Comparison of ENCODE assay signal across 8 cellular contexts in the genomic region with DNA sequence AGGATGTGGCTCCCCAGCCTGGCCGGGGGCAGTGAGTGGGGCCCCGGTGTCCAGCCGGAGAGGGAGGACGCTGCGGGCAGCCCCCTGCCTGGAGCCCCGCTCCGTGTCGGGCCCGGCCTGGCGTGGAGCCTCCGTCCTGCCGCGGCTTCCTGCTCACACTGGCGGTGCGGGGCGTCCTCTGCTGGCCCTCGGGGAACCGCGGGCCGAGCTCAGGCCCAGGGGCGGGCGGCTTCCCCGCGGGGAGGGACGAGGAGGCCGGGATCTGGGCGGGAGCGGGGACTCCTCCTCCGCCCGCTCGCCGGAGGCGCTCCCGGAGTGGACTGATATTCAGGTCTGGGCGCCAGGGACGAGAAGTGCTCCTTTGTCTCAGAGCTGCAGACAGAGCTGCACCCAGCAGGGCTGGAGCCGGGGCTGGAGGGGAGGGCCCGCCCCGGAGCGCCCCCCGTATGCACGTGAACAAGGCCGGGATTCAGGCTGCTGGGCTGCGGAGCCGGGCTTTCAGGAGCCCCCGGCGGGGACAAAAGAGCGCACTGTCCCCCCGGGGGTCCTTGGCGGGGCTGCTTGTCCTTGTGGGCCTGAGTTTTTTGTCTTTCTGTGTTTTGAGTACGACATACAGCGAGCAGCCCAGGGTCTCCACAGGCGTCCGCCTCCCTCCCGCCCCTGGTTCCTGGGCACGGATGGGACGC. TPM values are rescaled to one million over a fixed set of nuclear protein-coding genes. Genes with fewer than 3 reads are reported as not detected.
DNase-seq lines count a peak whose midpoint lies in the region; TF ChIP-seq lines count a peak whose summit lies in the region.

No MANE protein-coding gene starts in this region.

- H3F3A ChIP-seq in smooth muscle cell (ENCODE audit: low read depth), result no peaks in the 10 kb centered on the region

- WGBS in smooth muscle cell (ENCODE audit: low lambda C conversion rate), result 2% methylated on average over 54 of the region's 57 CpGs

- no peaks in the 10 kb centered on the region for H4K20me1 ChIP-seq in smooth muscle cell (ENCODE audit: low read depth)

- no peaks in the 10 kb centered on the region for H3K9me3 Mint-ChIP-seq in IgD-negative memory B cell

- H3K9me3 ChIP-seq in smooth muscle cell (replicated peaks; ENCODE audit: low read depth), result no peaks in the 10 kb centered on the region

- no peaks in the 10 kb centered on the region for H3K36me3 ChIP-seq in smooth muscle cell (ENCODE audit: low read depth)

- peak; percentile 57 for TF ChIP-seq CTCF in smooth muscle cell (IDR thresholded peaks at IDR 0.05; ENCODE audit: borderline replicate concordance, insufficient read depth, poor library complexity, severe bottlenecking)

- peaks cover 33% of the 10 kb centered on the region for H3K27me3 Mint-ChIP-seq in IgD-negative memory B cell

- peak overlapping the region; percentile 52 to 90 (median 68) for H3K4me3 Mint-ChIP-seq in IgD-negative memory B cell

- DNase-seq in stimulated activated CD4-positive, alpha-beta T cell treated with anti-CD3 and anti-CD28 coated beads, Interleukin-2, amount 100 ng/mL, for 48 hours, result peak; percentile 25 to 37
- DNase-seq in stimulated activated CD4-positive, alpha-beta T cell treated with anti-CD3 and anti-CD28 coated beads, Interleukin-12 subunit alpha, Interleukin-12 subunit beta, amount 100 ng/mL, for 4 hours, result no peak
- DNase-seq in SW 1271 (lab: John Stamatoyannopoulos, UW) (peak; percentile 55 to 72), dermis blood vessel endothelial cell (peak; percentile 91), smooth muscle cell (lab: John Stamatoyannopoulos, UW; ENCODE audit: unreplicated experiment) (peak; percentile 46), cortex of kidney (lab: John Stamatoyannopoulos, UW) (no peak)

- H3K4me3 ChIP-seq in smooth muscle cell, result peak overlapping the region; percentile 63

- H3K27me3 ChIP-seq in layer of hippocampus (ENCODE audit: control insufficient read depth, insufficient read depth, low read length) (peaks cover 7% of the 10 kb centered on the region), smooth muscle cell (ENCODE audit: low read depth) (peaks cover 50% of the 10 kb centered on the region)

- no peak overlapping the region for H3K9ac ChIP-seq in smooth muscle cell (ENCODE audit: low read depth)

- H3K27ac ChIP-seq in layer of hippocampus (ENCODE audit: low read depth, low read length) (peak overlapping the region; percentile 71), smooth muscle cell (ENCODE audit: low read depth) (no peak overlapping the region)

- H3K4me1 ChIP-seq in smooth muscle cell (ENCODE audit: low read depth), result peaks cover 11% of the 10 kb centered on the region

- peaks cover 0 to 7% (median 0%) of the 10 kb centered on the region in 3 donors for H3K4me1 Mint-ChIP-seq in IgD-negative memory B cell

- H3K4me2 ChIP-seq in smooth muscle cell, result peak overlapping the region; percentile 99

- H3K79me2 ChIP-seq in smooth muscle cell (ENCODE audit: low read depth), result no peaks in the 10 kb centered on the region

- no peak overlapping the region for H3K27ac Mint-ChIP-seq in IgD-negative memory B cell

- no peaks in the 10 kb centered on the region for H3K36me3 Mint-ChIP-seq in IgD-negative memory B cell

- H2AFZ ChIP-seq in smooth muscle cell (ENCODE audit: low read depth), result peak overlapping the region; percentile 90

RNA-seq across cellular contexts. Expression of a gene that starts 2.3 kb away (rescaled TPM):
- polyA plus RNA-seq in IgD-negative memory B cell (3.4 TPM), smooth muscle cell (1.3 and 4.3 TPM in 2 replicates)
- total RNA-seq in dermis blood vessel endothelial cell (10.0 and 14.0 TPM in 2 replicates), smooth muscle cell (0.81 and 1.6 TPM in 2 replicates)

Comparison
In these comparisons a context has a peak if more than half of its experiments do, and no peak if none do; other contexts are left out.
1. DNase-seq: peak in stimulated activated CD4-positive, alpha-beta T cell treated with anti-CD3 and anti-CD28 coated beads, Interleukin-2, amount 100 ng/mL, for 48 hours (2 of 2), SW 1271 (2 of 2), dermis blood vessel endothelial cell (single experiment) and smooth muscle cell (single experiment); none in stimulated activated CD4-positive, alpha-beta T cell treated with anti-CD3 and anti-CD28 coated beads, Interleukin-12 subunit alpha, Interleukin-12 subunit beta, amount 100 ng/mL, for 4 hours (single experiment) and cortex of kidney (single experiment).